Comparison of ENCODE assay signal across 8 cellular contexts in the genomic region with DNA sequence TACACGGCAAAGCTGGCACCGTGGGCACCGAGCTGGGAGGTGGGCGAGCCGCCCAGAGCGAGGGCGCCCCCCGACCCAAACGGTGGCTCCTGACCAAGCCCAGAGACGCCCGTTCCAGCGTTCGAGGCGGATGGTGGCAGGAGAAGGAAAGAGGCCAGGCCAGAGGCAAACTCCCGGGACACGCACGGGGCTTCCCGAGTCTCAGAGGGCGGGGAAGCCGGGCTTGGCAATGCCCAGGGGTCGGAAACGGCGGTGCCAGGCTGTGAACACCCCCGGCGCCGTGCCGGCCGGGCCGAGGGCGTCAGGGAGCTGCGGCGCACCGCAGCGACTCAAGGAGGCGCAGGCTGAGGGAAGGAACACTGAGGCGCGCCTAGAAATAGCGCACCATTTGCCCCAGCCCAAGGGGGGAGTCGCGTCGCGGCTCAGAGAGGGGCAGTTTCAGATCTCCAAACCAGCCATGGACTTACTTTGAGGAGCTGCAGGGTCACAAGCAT. TPM values are rescaled to one million over a fixed set of nuclear protein-coding genes. Genes with fewer than 3 reads are reported as not detected.
DNase-seq lines count a peak whose midpoint lies in the region; ATAC-seq lines count a peak whose summit lies in the region.

No MANE protein-coding gene starts in this region.

- H3K4me3 ChIP-seq in effector memory CD4-positive, alpha-beta T cell (ENCODE audit: insufficient read depth, low read depth, low read length, poor library complexity, severe bottlenecking): peak overlapping the region; percentile 66
- H3K4me3 ChIP-seq in naive thymus-derived CD4-positive, alpha-beta T cell (ENCODE audit: low read length): peak overlapping the region; percentile 62

- no peak overlapping the region for H3K27ac ChIP-seq in effector memory CD4-positive, alpha-beta T cell (ENCODE audit: insufficient read depth, low read length, poor library complexity, severe bottlenecking)
- no peak overlapping the region for H3K27ac ChIP-seq in naive thymus-derived CD4-positive, alpha-beta T cell (ENCODE audit: low read depth, low read length)

- CTCF ChIA-PET in naive thymus-derived CD4-positive, alpha-beta T cell (lab: Charles Lee): interaction anchor here (0.8 to 1.0 kb wide), 2 partner anchors 35 to 225 kb away, joined by 3 read pairs; no protein-coding TSS in a partner anchor

- peaks cover 19 to 41% (median 33%) of the 10 kb centered on the region in 7 donors for H3K4me1 Mint-ChIP-seq in naive thymus-derived CD4-positive, alpha-beta T cell

- no peaks in the 10 kb centered on the region for H3K36me3 Mint-ChIP-seq in naive thymus-derived CD4-positive, alpha-beta T cell

- peaks cover 0 to 2% (median 0%) of the 10 kb centered on the region in 11 donors for H3K9me3 Mint-ChIP-seq in naive thymus-derived CD4-positive, alpha-beta T cell

- peaks cover 24% of the 10 kb centered on the region for H3K4me1 ChIP-seq in effector memory CD4-positive, alpha-beta T cell (ENCODE audit: control insufficient read depth, insufficient read depth, low read length, poor library complexity, severe bottlenecking)
- H3K4me1 ChIP-seq in naive thymus-derived CD4-positive, alpha-beta T cell (ENCODE audit: control insufficient read depth in 2 of 2, insufficient read depth in 2 of 2, low read length in 2 of 2): peaks cover 20 to 25% of the 10 kb centered on the region in 2 donors

- H3K27me3 Mint-ChIP-seq in naive thymus-derived CD4-positive, alpha-beta T cell: peaks cover 59 to 68% (median 66%) of the 10 kb centered on the region in 5 donors

- peaks cover 22% of the 10 kb centered on the region for H3K27me3 ChIP-seq in effector memory CD4-positive, alpha-beta T cell (replicated peaks; ENCODE audit: control insufficient read depth, insufficient read depth, low read length, poor library complexity, severe bottlenecking)
- peaks cover 3 to 24% of the 10 kb centered on the region in 2 donors for H3K27me3 ChIP-seq in naive thymus-derived CD4-positive, alpha-beta T cell (ENCODE audit: control insufficient read depth in 2 of 2, insufficient read depth in 2 of 2, low read length in 2 of 2)

- ATAC-seq in HG02852 (IDR thresholded peaks at IDR 0.05; ENCODE audit: unreplicated experiment): peak; percentile 47
- ATAC-seq in naive thymus-derived CD4-positive, alpha-beta T cell: peak; percentile 74

- peak overlapping the region; percentile 85 to 93 (median 88) for H3K4me3 Mint-ChIP-seq in naive thymus-derived CD4-positive, alpha-beta T cell

- peak; percentile 46 for DNase-seq in stimulated activated CD4-positive, alpha-beta T cell treated with anti-CD3 and anti-CD28 coated beads, Interleukin-4, amount 100 ng/mL, for 1 hour
- DNase-seq in stimulated activated CD4-positive, alpha-beta T cell treated with anti-CD3 and anti-CD28 coated beads, Interleukin-12 subunit alpha, Interleukin-12 subunit beta, amount 100 ng/mL, for 4 hours: no peak
- DNase-seq in RPMI8226 (peak; percentile 72), KG1 (lab: John Stamatoyannopoulos, UW) (no peak), SW 1271 (lab: John Stamatoyannopoulos, UW) (no peak)
- DNase-seq in effector memory CD4-positive, alpha-beta T cell: peak in 1 of 3 donors; percentile 15
- DNase-seq in naive thymus-derived CD4-positive, alpha-beta T cell: peak in 2 of 9 donors; percentile 17 to 29

- POLR2A ChIA-PET in naive thymus-derived CD4-positive, alpha-beta T cell (lab: Charles Lee): interaction anchor here (0.6 to 1.2 kb wide), 4 partner anchors 9 to 35 kb away, joined by 3 to 8 read pairs (median 4); no protein-coding TSS in a partner anchor

- intact Hi-C loops in naive thymus-derived CD4-positive, alpha-beta T cell (cut with micrococcal nuclease): loop anchor here (10.0 kb wide), 3 partner anchors 170 to 320 kb away; no protein-coding TSS in a partner anchor

- H3K27ac Mint-ChIP-seq in naive thymus-derived CD4-positive, alpha-beta T cell: peak overlapping the region in 1 of 9 donors; percentile 62

- H3K9me3 ChIP-seq in effector memory CD4-positive, alpha-beta T cell (ENCODE audit: control insufficient read depth, low read length): no peaks in the 10 kb centered on the region
- H3K9me3 ChIP-seq in naive thymus-derived CD4-positive, alpha-beta T cell (ENCODE audit: control insufficient read depth in 2 of 3, low read length in 3 of 3): no peaks in the 10 kb centered on the region

- no peaks in the 10 kb centered on the region for H3K36me3 ChIP-seq in effector memory CD4-positive, alpha-beta T cell (ENCODE audit: control insufficient read depth, insufficient read depth, low read length)
- no peaks in the 10 kb centered on the region for H3K36me3 ChIP-seq in naive thymus-derived CD4-positive, alpha-beta T cell (ENCODE audit: control insufficient read depth in 2 of 3, insufficient read depth in 3 of 3, low read length in 3 of 3)

RNA-seq across cellular contexts. Expression of a gene that starts 0.4 kb away (rescaled TPM):
- under 1 TPM in 3 of 5 experiments, not detected in 2; 0.08 to 0.34 (median 0.11) TPM for total RNA-seq in naive thymus-derived CD4-positive, alpha-beta T cell
- not detected for polyA plus RNA-seq in naive thymus-derived CD4-positive, alpha-beta T cell

Comparison
In these comparisons a context has a peak if more than half of its experiments do, and no peak if none do; other contexts are left out.
1. DNase-seq: peak in stimulated activated CD4-positive, alpha-beta T cell treated with anti-CD3 and anti-CD28 coated beads, Interleukin-4, amount 100 ng/mL, for 1 hour (single experiment) and RPMI8226 (single experiment); none in stimulated activated CD4-positive, alpha-beta T cell treated with anti-CD3 and anti-CD28 coated beads, Interleukin-12 subunit alpha, Interleukin-12 subunit beta, amount 100 ng/mL, for 4 hours (single experiment), KG1 (single experiment) and SW 1271 (0 of 2).